Comparison of ENCODE assay signal across 8 cellular contexts in the genomic region with DNA sequence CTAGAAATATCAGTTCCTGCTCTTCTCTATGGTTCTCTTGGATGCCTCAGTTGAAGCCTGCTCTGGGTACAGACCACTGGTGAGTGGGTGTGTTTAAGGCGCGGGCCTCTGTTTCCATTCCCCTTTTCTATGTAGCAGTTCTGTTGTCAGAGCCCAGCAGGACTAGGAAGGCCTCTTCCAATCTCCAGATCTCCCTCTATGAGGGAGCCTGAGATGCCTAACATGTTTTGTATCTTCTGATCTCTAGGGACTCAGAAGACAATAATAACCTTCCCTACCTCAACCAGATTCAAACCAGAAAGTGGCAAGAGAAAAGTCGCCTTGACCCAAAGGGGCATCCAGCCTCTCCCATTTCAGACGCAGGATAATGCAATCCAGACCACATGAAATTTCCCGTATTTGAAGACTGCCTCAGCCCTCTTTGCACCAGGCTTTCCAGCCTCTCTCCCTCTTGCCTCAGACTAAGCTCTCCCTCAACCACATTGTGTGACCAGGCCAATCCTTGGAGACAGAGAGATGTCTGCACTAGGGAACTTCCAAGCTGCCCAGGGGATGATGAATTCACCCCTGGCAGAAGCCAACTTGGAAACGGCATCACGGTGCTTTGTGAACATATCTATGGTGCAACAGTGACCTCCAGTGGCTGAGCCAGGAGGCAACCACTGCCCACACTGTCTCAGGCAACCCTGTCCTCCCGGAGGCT.
DNase-seq lines count a peak whose midpoint lies in the region; ATAC-seq and TF ChIP-seq lines count a peak whose summit lies in the region.

No MANE protein-coding gene starts in this region.

- in situ Hi-C loops in SK-MEL-5 (cut with HindIII; ENCODE audit: low pct_unique_long_range_greater_than_20kb, low sequenced_read_pairs), result no loop called here

- ATAC-seq in GM21529 (IDR thresholded peaks at IDR 0.05; ENCODE audit: unreplicated experiment) (peak; percentile 70), heart right ventricle (peak; percentile 96 to 100 (median 97)), HG02571 (IDR thresholded peaks at IDR 0.05; ENCODE audit: unreplicated experiment) (no peak)

- BruUV-seq in Calu3 (replicated peaks; lab: Mats Ljungman, UMichigan), result no TSS peak

- no peak overlapping the region for H3K27ac ChIP-seq in heart right ventricle

- peak overlapping the region; percentile 50 for H3K9ac ChIP-seq in adipocyte (ENCODE audit: low read length)

- H3K4me1 ChIP-seq in adipocyte (ENCODE audit: control insufficient read depth, insufficient read depth, low read length) (peaks cover 7% of the 10 kb centered on the region), heart right ventricle (peaks cover 0 to 8% (median 5%) of the 10 kb centered on the region in 9 donors)

- intact Hi-C loops in Calu3 (cut with micrococcal nuclease; ENCODE audit: unreplicated experiment), result loop anchor here (1.0 to 10.0 kb wide), 3 partner anchors 290 to 850 kb away; a partner anchor contains a TSS
- intact Hi-C loops in heart right ventricle (cut with DNase I), result loop anchor here (1.0 to 10.0 kb wide), 17 partner anchors 211 to 853 kb away; no protein-coding TSS in a partner anchor

- H3K27ac Mint-ChIP-seq in Calu3 (ENCODE audit: unreplicated experiment) (no peak overlapping the region), progenitor cell of endocrine pancreas (no peak overlapping the region)

- H3K36me3 ChIP-seq in adipocyte (ENCODE audit: control insufficient read depth, insufficient read depth, low read length, severe bottlenecking), result no peaks in the 10 kb centered on the region
- no peaks in the 10 kb centered on the region for H3K36me3 ChIP-seq in heart right ventricle

- H3K36me3 Mint-ChIP-seq in Calu3 (ENCODE audit: insufficient read depth, unreplicated experiment) (no peaks in the 10 kb centered on the region), progenitor cell of endocrine pancreas (ENCODE audit: insufficient read depth) (no peaks in the 10 kb centered on the region)

- TF ChIP-seq CTCF in Calu3 (IDR thresholded peaks at IDR 0.05; ENCODE audit: unreplicated experiment) (peak; percentile 63), heart right ventricle (IDR thresholded peaks at IDR 0.05) (peak; percentile 64 to 95 (median 85)), progenitor cell of endocrine pancreas (IDR thresholded peaks at IDR 0.05; ENCODE audit: unreplicated experiment) (peak; percentile 90)

- WGBS in heart right ventricle, 2 donors, result 40 to 44% methylated on average over 8 of the region's 8 CpGs

- H3K9me3 Mint-ChIP-seq in Calu3 (ENCODE audit: low read depth, unreplicated experiment) (no peaks in the 10 kb centered on the region), progenitor cell of endocrine pancreas (ENCODE audit: low read depth) (no peaks in the 10 kb centered on the region)

- no peaks in the 10 kb centered on the region for H3K4me1 Mint-ChIP-seq in Calu3 (ENCODE audit: low read depth, unreplicated experiment)
- H3K4me1 Mint-ChIP-seq in progenitor cell of endocrine pancreas (ENCODE audit: low read depth), result peaks cover 5% of the 10 kb centered on the region

- CTCF ChIA-PET in Calu3 (lab: Charles Lee), result interaction anchor here (0.6 to 1.7 kb wide), 4 partner anchors 290 to 1945 kb away, joined by 3 to 6 read pairs (median 4); no protein-coding TSS in a partner anchor

- H3K4me3 Mint-ChIP-seq in Calu3 (ENCODE audit: low read depth, unreplicated experiment) (no peak overlapping the region), progenitor cell of endocrine pancreas (ENCODE audit: low read depth) (no peak overlapping the region)

- H3K27me3 ChIP-seq in adipocyte (replicated peaks; ENCODE audit: control insufficient read depth, insufficient read depth, low read length), result no peaks in the 10 kb centered on the region
- H3K27me3 ChIP-seq in heart right ventricle, result peaks cover 0 to 7% (median 0%) of the 10 kb centered on the region in 7 donors

- H3K27me3 Mint-ChIP-seq in Calu3 (ENCODE audit: unreplicated experiment), result peaks cover 59% of the 10 kb centered on the region
- H3K27me3 Mint-ChIP-seq in progenitor cell of endocrine pancreas, result peaks cover 8% of the 10 kb centered on the region

- H3K9me3 ChIP-seq in adipocyte (ENCODE audit: control insufficient read depth, low read length) (no peaks in the 10 kb centered on the region), heart right ventricle (no peaks in the 10 kb centered on the region)

- peak; percentile 70 for DNase-seq in Calu3
- DNase-seq in M059J (ENCODE audit: low read depth), result peak; percentile 85
- peak; percentile 78 for DNase-seq in SK-MEL-5 (ENCODE audit: low read depth, low spot score)
- DNase-seq in adipocyte (ENCODE audit: low read depth), result peak; percentile 97
- DNase-seq in heart right ventricle, result peak; percentile 74 to 83
- DNase-seq in progenitor cell of endocrine pancreas (ENCODE audit: low spot score, unreplicated experiment), result peak; percentile 71

- H3K4me3 ChIP-seq in adipocyte (ENCODE audit: low read length) (no peak overlapping the region), heart right ventricle (no peak overlapping the region)
